In genomic region chr2:190804182-190804795, GRCh38 we compare ENCODE assay signal across 9 cellular contexts.
DNase-seq lines count a peak whose midpoint lies in the region; ATAC-seq and TF ChIP-seq lines count a peak whose summit lies in the region.
"Had no signal": no experiment of that assay in that cellular context is flagged by ENCODE, and none has a peak within 500 bp of the region (broad histone marks: within the 10 kb centered on the region; RNA-seq: fewer than 3 reads in every experiment).

No MANE protein-coding gene starts in this region.

- H3K36me3 ChIP-seq in PC-9 (ENCODE audit: low read depth) (no peaks in the 10 kb centered on the region), spleen (no peaks in the 10 kb centered on the region), WERI-Rb-1 (no peaks in the 10 kb centered on the region)

- no peak overlapping the region for H2AFZ ChIP-seq in PC-9

- no peaks in the 10 kb centered on the region for H3K27me3 ChIP-seq in PC-9 (ENCODE audit: insufficient read depth, low read depth)
- H3K27me3 ChIP-seq in spleen (replicated peaks in 1 of 7): no peaks in the 10 kb centered on the region
- H3K27me3 ChIP-seq in WERI-Rb-1 (ENCODE audit: insufficient read depth, low read depth, severe bottlenecking): no peaks in the 10 kb centered on the region

- no TSS peak for BruUV-seq in PC-9 (replicated peaks; lab: Mats Ljungman, UMichigan)

- H3F3A ChIP-seq in PC-9 (ENCODE audit: insufficient read depth, low read depth): no peaks in the 10 kb centered on the region

- H3K9me3 ChIP-seq in PC-9 (ENCODE audit: insufficient read depth, low read depth) (no peaks in the 10 kb centered on the region), spleen (no peaks in the 10 kb centered on the region), WERI-Rb-1 (ENCODE audit: severe bottlenecking) (no peaks in the 10 kb centered on the region)

- H3K27ac ChIP-seq in PC-9: no peak overlapping the region
- H3K27ac ChIP-seq in spleen: no peak overlapping the region
- no peak overlapping the region for H3K27ac ChIP-seq in WERI-Rb-1
- H3K27ac ChIP-seq: epithelial cell of prostate had no signal

- CTCF ChIA-PET in PC-9 (lab: Charles Lee): no interaction called here

- no peak overlapping the region for H3K4me2 ChIP-seq in PC-9

- H4K20me1 ChIP-seq in PC-9 (ENCODE audit: insufficient read depth): no peaks in the 10 kb centered on the region

- no peak for TF ChIP-seq POLR2A in spleen (IDR thresholded peaks at IDR 0.05)

- H3K79me2 ChIP-seq in PC-9 (ENCODE audit: low read depth): no peaks in the 10 kb centered on the region

- POLR2A ChIA-PET in PC-9 (lab: Charles Lee; ENCODE audit: unreplicated experiment): interaction anchor here (0.5 kb wide), 2 partner anchors 16 to 876 kb away, joined by 3 read pairs; no protein-coding TSS in a partner anchor

- 52 to 71% (median 62%) methylated on average over 5 of the region's 5 CpGs for WGBS in spleen, 5 donors

- no peaks in the 10 kb centered on the region for H3K9me2 ChIP-seq in PC-9 (ENCODE audit: insufficient read depth)

- DNase-seq in NCI-H1694 treated with DMSO at 0.1 percent for 48 hours (lab: John Stamatoyannopoulos, UW): peak; percentile 4
- no peak for DNase-seq in NCI-H1694 (lab: John Stamatoyannopoulos, UW)
- no peak for DNase-seq in PC-9
- peak; percentile 68 for DNase-seq in fibroblast of the aortic adventitia (ENCODE audit: low read depth)
- DNase-seq in spleen: no peak
- DNase-seq in SHP77 (lab: John Stamatoyannopoulos, UW): no peak
- no peak for DNase-seq in WERI-Rb-1

- H3K4me1 ChIP-seq in PC-9 (replicated peaks; ENCODE audit: insufficient read depth) (no peaks in the 10 kb centered on the region), spleen (peaks cover 0 to 8% (median 0%) of the 10 kb centered on the region in 6 donors)

- no peak for ATAC-seq in GM18517 (IDR thresholded peaks at IDR 0.05; ENCODE audit: unreplicated experiment)

- H3K4me3 ChIP-seq in PC-9: no peak overlapping the region
- no peak overlapping the region for H3K4me3 ChIP-seq in fibroblast of the aortic adventitia (ENCODE audit: low read depth, low read length)
- no peak overlapping the region for H3K4me3 ChIP-seq in spleen
- no peak overlapping the region for H3K4me3 ChIP-seq in WERI-Rb-1 (ENCODE audit: low read depth, low read length)

- peak; percentile 71 for TF ChIP-seq CTCF in PC-9 (conservative IDR thresholded peaks at IDR 0.05)
- TF ChIP-seq CTCF in fibroblast of the aortic adventitia (IDR thresholded peaks at IDR 0.05; ENCODE audit: insufficient read depth, low read length): peak; percentile 67
- TF ChIP-seq CTCF in spleen (IDR thresholded peaks at IDR 0.05 in 8 of 11, conservative IDR thresholded peaks at IDR 0.05 in 3 of 11): peak in 9 of 11 experiments; percentile 9 to 60 (median 51)
- TF ChIP-seq CTCF in WERI-Rb-1 (IDR thresholded peaks at IDR 0.05; ENCODE audit: low read depth, low read length): no peak

- intact Hi-C loops in PC-9 (cut with micrococcal nuclease; ENCODE audit: unreplicated experiment): loop anchor here (1.0 to 10.0 kb wide), 3 partner anchors 23 to 719 kb away; no protein-coding TSS in a partner anchor
- intact Hi-C loops in spleen (cut with DNase I; ENCODE audit: low total_unique reads): no loop called here

Comparison
In these comparisons a context has a peak if more than half of its experiments do, and no peak if none do; other contexts are left out.
1. DNase-seq: peak in NCI-H1694 treated with DMSO at 0.1 percent for 48 hours (single experiment) and fibroblast of the aortic adventitia (single experiment); none in NCI-H1694 (single experiment), PC-9 (0 of 2), spleen (single experiment), SHP77 (0 of 2) and WERI-Rb-1 (single experiment).